15 cellular contexts compared by ENCODE assay signal in the genomic region with DNA sequence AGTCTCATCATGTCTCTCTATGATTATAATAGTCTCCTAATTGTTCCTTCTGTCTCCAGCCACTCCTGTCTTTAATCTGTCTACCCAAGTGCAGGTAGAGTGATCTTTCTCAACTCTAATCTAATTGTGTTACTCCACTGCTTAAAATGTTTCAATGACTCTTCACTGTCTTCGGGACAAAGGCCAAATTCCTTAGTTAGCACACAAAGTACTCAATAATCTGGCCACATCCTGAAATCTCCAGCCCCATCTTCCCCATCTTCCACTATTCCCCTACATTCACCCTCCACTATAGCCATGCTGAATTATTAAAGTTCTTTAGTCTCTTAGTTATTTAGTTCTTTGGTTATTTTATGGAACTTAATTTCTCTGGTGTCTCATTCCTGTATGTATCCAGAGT.
DNase-seq lines count a peak whose midpoint lies in the region; ATAC-seq and TF ChIP-seq lines count a peak whose summit lies in the region.
"Had no signal": no experiment of that assay in that cellular context is flagged by ENCODE, and none has a peak within 500 bp of the region (broad histone marks: within the 10 kb centered on the region; RNA-seq: fewer than 3 reads in every experiment).

No MANE protein-coding gene starts in this region.

- H3K36me3 Mint-ChIP-seq in stimulated activated naive CD8-positive, alpha-beta T cell treated with anti-CD3 and anti-CD28 coated beads, Interleukin-15, Interleukin-2, amounts not matched to agents 100 ng/mL and 50 ng/mL, for 24 hours (ENCODE audit: low read depth), result no peaks in the 10 kb centered on the region
- peaks cover 26% of the 10 kb centered on the region for H3K36me3 Mint-ChIP-seq in endothelial cell (ENCODE audit: low read depth, unreplicated experiment)
- H3K36me3 Mint-ChIP-seq: CD4-positive, alpha-beta memory T cell had no signal

- ATAC-seq in stimulated activated naive CD8-positive, alpha-beta T cell treated with anti-CD3 and anti-CD28 coated beads, Interleukin-15, amount 100 ng/mL, for 72 hours, result no peak
- ATAC-seq: HCT116 had no signal

- H3K27ac ChIP-seq in thyroid gland, result peak overlapping the region in 2 of 3 donors; percentile 45 to 51
- no peak overlapping the region for H3K27ac ChIP-seq in suprapubic skin
- no peak overlapping the region for H3K27ac ChIP-seq in uterus
- H3K27ac ChIP-seq: C4-2B, HL-60 had no signal

- CTCF ChIA-PET in GM10248 (lab: Yijun Ruan, JAX), result no interaction called here

- peak overlapping the region; percentile 54 for H3K27ac Mint-ChIP-seq in stimulated activated naive CD8-positive, alpha-beta T cell treated with anti-CD3 and anti-CD28 coated beads, Interleukin-15, Interleukin-2, amounts not matched to agents 100 ng/mL and 50 ng/mL, for 24 hours
- no peak overlapping the region for H3K27ac Mint-ChIP-seq in stimulated activated naive CD8-positive, alpha-beta T cell treated with anti-CD3 and anti-CD28 coated beads, Interleukin-15, amount 100 ng/mL, for 72 hours
- no peak overlapping the region for H3K27ac Mint-ChIP-seq in endothelial cell (ENCODE audit: unreplicated experiment)
- H3K27ac Mint-ChIP-seq: CD4-positive, alpha-beta memory T cell had no signal

- DNase-seq in stimulated activated naive CD8-positive, alpha-beta T cell treated with anti-CD3 and anti-CD28 coated beads, Interleukin-15, amount 100 ng/mL, for 72 hours, result no peak
- peak; percentile 32 for DNase-seq in HCEC 1CT
- DNase-seq in endothelial cell (ENCODE audit: low spot score), result no peak
- no peak for DNase-seq in thyroid gland
- DNase-seq in suprapubic skin (ENCODE audit: low spot score in 2 of 2), result no peak
- DNase-seq in uterus, result no peak
- DNase-seq in GM10248 (ENCODE audit: extremely low spot score), result no peak
- DNase-seq: ACHN; BE2C; CD4-positive, alpha-beta memory T cell; DND-41 had no signal

- TF ChIP-seq POLR2A in thyroid gland (IDR thresholded peaks at IDR 0.05) (no peak), suprapubic skin (IDR thresholded peaks at IDR 0.05) (no peak), uterus (IDR thresholded peaks at IDR 0.05) (no peak)

- POLR2A ChIA-PET in GM10248 (lab: Yijun Ruan, JAX), result no interaction called here

- intact Hi-C loops in thyroid gland (cut with DNase I) (no loop called here), uterus (cut with DNase I; ENCODE audit: low total_unique reads) (no loop called here)

- H3K9me3 Mint-ChIP-seq in stimulated activated naive CD8-positive, alpha-beta T cell treated with anti-CD3 and anti-CD28 coated beads, Interleukin-15, Interleukin-2, amounts not matched to agents 100 ng/mL and 50 ng/mL, for 24 hours, result peaks cover 10% of the 10 kb centered on the region
- peaks cover 0 to under 1% of the 10 kb centered on the region in 2 donors for H3K9me3 Mint-ChIP-seq in stimulated activated naive CD8-positive, alpha-beta T cell treated with anti-CD3 and anti-CD28 coated beads, Interleukin-15, amount 100 ng/mL, for 72 hours
- H3K9me3 Mint-ChIP-seq in endothelial cell (ENCODE audit: unreplicated experiment), result no peaks in the 10 kb centered on the region

- no peaks in the 10 kb centered on the region for H3K4me1 Mint-ChIP-seq in stimulated activated naive CD8-positive, alpha-beta T cell treated with anti-CD3 and anti-CD28 coated beads, Interleukin-15, Interleukin-2, amounts not matched to agents 100 ng/mL and 50 ng/mL, for 24 hours (ENCODE audit: low read depth)
- no peaks in the 10 kb centered on the region for H3K4me1 Mint-ChIP-seq in stimulated activated naive CD8-positive, alpha-beta T cell treated with anti-CD3 and anti-CD28 coated beads, Interleukin-15, amount 100 ng/mL, for 72 hours
- no peaks in the 10 kb centered on the region for H3K4me1 Mint-ChIP-seq in endothelial cell (ENCODE audit: unreplicated experiment)
- H3K4me1 Mint-ChIP-seq: CD4-positive, alpha-beta memory T cell had no signal

- H3K27me3 Mint-ChIP-seq in stimulated activated naive CD8-positive, alpha-beta T cell treated with anti-CD3 and anti-CD28 coated beads, Interleukin-15, Interleukin-2, amounts not matched to agents 100 ng/mL and 50 ng/mL, for 24 hours, result no peaks in the 10 kb centered on the region
- no peaks in the 10 kb centered on the region for H3K27me3 Mint-ChIP-seq in stimulated activated naive CD8-positive, alpha-beta T cell treated with anti-CD3 and anti-CD28 coated beads, Interleukin-15, amount 100 ng/mL, for 72 hours
- H3K27me3 Mint-ChIP-seq in endothelial cell (ENCODE audit: unreplicated experiment), result no peaks in the 10 kb centered on the region
- H3K27me3 Mint-ChIP-seq: CD4-positive, alpha-beta memory T cell had no signal

- 14 to 40% methylated on average over 1 of the region's 1 CpG for WGBS in thyroid gland, 2 donors
- 57% methylated on average over 1 of the region's 1 CpG for WGBS in suprapubic skin

- H3K4me3 ChIP-seq in thyroid gland (replicated peaks in 1 of 3) (no peak overlapping the region), suprapubic skin (no peak overlapping the region), uterus (no peak overlapping the region)

- no peak overlapping the region for H3K4me3 Mint-ChIP-seq in stimulated activated naive CD8-positive, alpha-beta T cell treated with anti-CD3 and anti-CD28 coated beads, Interleukin-15, Interleukin-2, amounts not matched to agents 100 ng/mL and 50 ng/mL, for 24 hours
- no peak overlapping the region for H3K4me3 Mint-ChIP-seq in stimulated activated naive CD8-positive, alpha-beta T cell treated with anti-CD3 and anti-CD28 coated beads, Interleukin-15, amount 100 ng/mL, for 72 hours
- peak overlapping the region; percentile 6 for H3K4me3 Mint-ChIP-seq in endothelial cell (ENCODE audit: unreplicated experiment)
- H3K4me3 Mint-ChIP-seq: CD4-positive, alpha-beta memory T cell had no signal

- no peaks in the 10 kb centered on the region for H3K9me3 ChIP-seq in thyroid gland
- H3K9me3 ChIP-seq in suprapubic skin, result no peaks in the 10 kb centered on the region
- no peaks in the 10 kb centered on the region for H3K9me3 ChIP-seq in uterus
- H3K9me3 ChIP-seq: BE2C had no signal

- H3K36me3 ChIP-seq in thyroid gland (no peaks in the 10 kb centered on the region), suprapubic skin (no peaks in the 10 kb centered on the region), uterus (no peaks in the 10 kb centered on the region)
- H3K36me3 ChIP-seq: BE2C had no signal

- TF ChIP-seq CTCF in endothelial cell (IDR thresholded peaks at IDR 0.05; ENCODE audit: unreplicated experiment) (no peak), thyroid gland (IDR thresholded peaks at IDR 0.05) (no peak), suprapubic skin (IDR thresholded peaks at IDR 0.05) (no peak), uterus (IDR thresholded peaks at IDR 0.05) (no peak), GM10248 (IDR thresholded peaks at IDR 0.05; ENCODE audit: control extremely low read depth, extremely low read depth, low read depth, missing control alignments) (no peak)

- TF ChIP-seq EP300 in suprapubic skin (IDR thresholded peaks at IDR 0.05), result no peak

- H3K4me1 ChIP-seq in thyroid gland (peaks cover 4 to 20% of the 10 kb centered on the region in 2 donors), suprapubic skin (peaks cover 10% of the 10 kb centered on the region), uterus (no peaks in the 10 kb centered on the region)
- H3K4me1 ChIP-seq: BE2C had no signal

- no peaks in the 10 kb centered on the region for H3K27me3 ChIP-seq in thyroid gland
- no peaks in the 10 kb centered on the region for H3K27me3 ChIP-seq in suprapubic skin
- H3K27me3 ChIP-seq in uterus, result no peaks in the 10 kb centered on the region
- H3K27me3 ChIP-seq: BE2C had no signal

Comparison
In these comparisons a context has a peak if more than half of its experiments do, and no peak if none do; other contexts are left out.
1. H3K27ac ChIP-seq: peak in thyroid gland (2 of 3); none in suprapubic skin (single experiment) and uterus (0 of 2).